ENCODE assay signal across 28 cellular contexts in genomic region chr12:29239336-29239735, GRCh38.
"Had no signal": no experiment of that assay in that cellular context is flagged by ENCODE, and none has a peak within 500 bp of the region (broad histone marks: within the 10 kb centered on the region; RNA-seq: fewer than 3 reads in every experiment).

No MANE protein-coding gene starts in this region.

- DNase-seq: cerebellar nuclear complex; cortex of kidney; effector memory CD8-positive, alpha-beta T cell; foreskin melanocyte; glutamatergic neuron; heart right ventricle; hypothalamus; immature natural killer cell; islet precursor cell; left colon; left ventricle myocardium superior; lower lobe of right lung; natural killer cell; stimulated activated CD4-positive, alpha-beta T cell treated with anti-CD3 and anti-CD28 coated beads, Interleukin-2, amount 100 ng/mL, for 24 hours; stimulated activated CD4-positive, alpha-beta T cell treated with anti-CD3 and anti-CD28 coated beads, Interleukin-4, amount 100 ng/mL, for 24 hours; stimulated activated naive CD4-positive, alpha-beta T cell treated with Interleukin-2 at 50 U/mL for 16 hours; stomach; upper lobe of right lung; uterus had no signal

- H3K27ac ChIP-seq: epithelial cell of prostate, lower lobe of right lung, parathyroid adenoma, prostate gland, right atrium auricular region, stomach, thoracic aorta, tibial nerve, upper lobe of right lung, uterus had no signal

- H3K4me1 ChIP-seq: parathyroid adenoma, prostate gland, uterus had no signal

- H2AFZ ChIP-seq: parathyroid adenoma had no signal

- H3K36me3 ChIP-seq: heart right ventricle, lower lobe of right lung, prostate gland, right atrium auricular region, stomach, thoracic aorta, tibial nerve, upper lobe of right lung, uterus had no signal

- H3K27me3 ChIP-seq: heart right ventricle, right atrium auricular region, stomach, tibial nerve, upper lobe of right lung, uterus had no signal

- H3K9me3 ChIP-seq: heart right ventricle, lower lobe of right lung, prostate gland, right atrium auricular region, stomach, thoracic aorta, tibial nerve, upper lobe of right lung, uterus had no signal

- H3K4me3 ChIP-seq: heart right ventricle, lower lobe of right lung, prostate gland, right atrium auricular region, stomach, thoracic aorta, tibial nerve, upper lobe of right lung, uterus had no signal

- H3K9ac ChIP-seq: parathyroid adenoma had no signal

- H3K79me2 ChIP-seq: parathyroid adenoma had no signal

- FAIRE-seq: endometrium had no signal

- ATAC-seq: effector memory CD8-positive, alpha-beta T cell; heart right ventricle; left colon; left ventricle myocardium superior; lower lobe of right lung; natural killer cell; sciatic nerve; stimulated activated effector memory CD8-positive, alpha-beta T cell treated with anti-CD3 and anti-CD28 coated beads, Interleukin-12 subunit alpha, Interleukin-12 subunit beta, amount 100 ng/mL, for 72 hours; upper lobe of right lung had no signal
